28 cellular contexts compared by ENCODE assay signal in genomic region chr5:135149229-135149955, GRCh38.
"Had no signal": no experiment of that assay in that cellular context is flagged by ENCODE, and none has a peak within 500 bp of the region (broad histone marks: within the 10 kb centered on the region; RNA-seq: fewer than 3 reads in every experiment).

No MANE protein-coding gene starts in this region.

- H3K36me3 Mint-ChIP-seq: activated naive CD4-positive, alpha-beta T cell treated with anti-CD3 and anti-CD28 coated beads, Interleukin-2, amount 10 ng/mL, durations not matched to agents 7 days and 5 days; activated naive CD4-positive, alpha-beta T cell treated with anti-CD3 and anti-CD28 coated beads, Interleukin-2, amount 50 U/mL, for 72 hours; brain had no signal

- DNase-seq: activated CD4-positive, alpha-beta memory T cell treated with anti-CD3 and anti-CD28 coated beads, Interleukin-2, amount 10 ng/mL, durations not matched to agents 7 days and 5 days; activated CD4-positive, alpha-beta T cell treated with anti-CD3 and anti-CD28 coated beads for 1 hour; activated CD4-positive, alpha-beta T cell treated with anti-CD3 and anti-CD28 coated beads for 4 hours; activated CD4-positive, alpha-beta T cell treated with anti-CD3 and anti-CD28 coated beads, Interleukin-2, amount 10 ng/mL, durations not matched to agents 7 days and 5 days; activated CD4-positive, alpha-beta T cell treated with anti-CD3 and anti-CD28 coated beads, Interleukin-2, amount 50 U/mL, for 4 hours; activated CD8-positive, alpha-beta memory T cell treated with anti-CD3 and anti-CD28 coated beads, Interleukin-2, amount 50 U/mL, for 48 hours; activated gamma-delta T cell; activated naive CD4-positive, alpha-beta T cell; activated naive CD4-positive, alpha-beta T cell treated with anti-CD3 and anti-CD28 coated beads, Interleukin-2, amount 10 ng/mL, durations not matched to agents 7 days and 5 days; activated naive CD8-positive, alpha-beta T cell treated with anti-CD3 and anti-CD28 coated beads, Interleukin-2, amount 10 ng/mL, durations not matched to agents 7 days and 5 days; activated T-cell treated with anti-CD3 and anti-CD28 coated beads for 4 hours; activated T-cell treated with anti-CD3 and anti-CD28 coated beads, Interleukin-2, amount 50 U/mL, for 24 hours; activated T-cell treated with anti-CD3 and anti-CD28 coated beads, Interleukin-2, amount 50 U/mL, for 72 hours; central memory CD4-positive, alpha-beta T cell; cerebellar nuclear complex; colonic mucosa; effector memory CD4-positive, alpha-beta T cell; erythroblast; foreskin melanocyte; T-helper 2 cell had no signal

- H3K36me3 ChIP-seq: ascending aorta, breast epithelium, cardiac muscle cell, colonic mucosa, esophagus muscularis mucosa, gastroesophageal sphincter had no signal

- H3K27me3 ChIP-seq: ascending aorta, breast epithelium, colonic mucosa, esophagus muscularis mucosa, gastroesophageal sphincter had no signal

- H3K4me1 Mint-ChIP-seq: activated CD4-positive, alpha-beta memory T cell treated with anti-CD3 and anti-CD28 coated beads, Interleukin-2, amount 10 ng/mL, durations not matched to agents 7 days and 5 days; activated CD4-positive, alpha-beta T cell treated with anti-CD3 and anti-CD28 coated beads, Interleukin-2, amount 10 ng/mL, durations not matched to agents 7 days and 5 days; activated naive CD4-positive, alpha-beta T cell treated with anti-CD3 and anti-CD28 coated beads, Interleukin-2, amount 10 ng/mL, durations not matched to agents 7 days and 5 days; activated naive CD8-positive, alpha-beta T cell treated with anti-CD3 and anti-CD28 coated beads, Interleukin-2, amount 10 ng/mL, durations not matched to agents 7 days and 5 days; WTC11 had no signal

- H3K4me3 ChIP-seq: ascending aorta, breast epithelium, cardiac muscle cell, colonic mucosa, esophagus muscularis mucosa, gastroesophageal sphincter had no signal

- H3K4me3 Mint-ChIP-seq: activated CD4-positive, alpha-beta memory T cell treated with anti-CD3 and anti-CD28 coated beads, Interleukin-2, amount 10 ng/mL, durations not matched to agents 7 days and 5 days; activated CD4-positive, alpha-beta T cell treated with anti-CD3 and anti-CD28 coated beads, Interleukin-2, amount 10 ng/mL, durations not matched to agents 7 days and 5 days; activated naive CD4-positive, alpha-beta T cell treated with anti-CD3 and anti-CD28 coated beads, Interleukin-2, amount 10 ng/mL, durations not matched to agents 7 days and 5 days; activated naive CD8-positive, alpha-beta T cell treated with anti-CD3 and anti-CD28 coated beads, Interleukin-2, amount 10 ng/mL, durations not matched to agents 7 days and 5 days; activated T-cell treated with anti-CD3 and anti-CD28 coated beads, Interleukin-2, amount 50 U/mL, for 24 hours; activated T-cell treated with anti-CD3 and anti-CD28 coated beads, Interleukin-2, amount 50 U/mL, for 72 hours; brain; WTC11 had no signal

- H3K9me3 Mint-ChIP-seq: activated CD4-positive, alpha-beta memory T cell treated with anti-CD3 and anti-CD28 coated beads, Interleukin-2, amount 10 ng/mL, durations not matched to agents 7 days and 5 days had no signal

- H3K4me1 ChIP-seq: ascending aorta, breast epithelium, colonic mucosa, esophagus muscularis mucosa, gastroesophageal sphincter had no signal

- H3K9me3 ChIP-seq: ascending aorta, breast epithelium, colonic mucosa, esophagus muscularis mucosa, gastroesophageal sphincter had no signal

- H3K27ac Mint-ChIP-seq: activated CD4-positive, alpha-beta memory T cell treated with anti-CD3 and anti-CD28 coated beads, Interleukin-2, amount 10 ng/mL, durations not matched to agents 7 days and 5 days; activated CD4-positive, alpha-beta T cell treated with anti-CD3 and anti-CD28 coated beads, Interleukin-2, amount 10 ng/mL, durations not matched to agents 7 days and 5 days; activated naive CD4-positive, alpha-beta T cell treated with anti-CD3 and anti-CD28 coated beads, Interleukin-2, amount 10 ng/mL, durations not matched to agents 7 days and 5 days; activated naive CD4-positive, alpha-beta T cell treated with anti-CD3 and anti-CD28 coated beads, Interleukin-2, amount 50 U/mL, for 72 hours; activated naive CD8-positive, alpha-beta T cell treated with anti-CD3 and anti-CD28 coated beads, Interleukin-2, amount 10 ng/mL, durations not matched to agents 7 days and 5 days; activated T-cell treated with anti-CD3 and anti-CD28 coated beads, Interleukin-2, amount 50 U/mL, for 24 hours; activated T-cell treated with anti-CD3 and anti-CD28 coated beads, Interleukin-2, amount 50 U/mL, for 72 hours; brain; WTC11 had no signal

- H3K27ac ChIP-seq: ascending aorta, breast epithelium, cardiac muscle cell, colonic mucosa, esophagus muscularis mucosa, gastroesophageal sphincter had no signal
